Comparison of ENCODE assay signal across 18 cellular contexts in the genomic region with DNA sequence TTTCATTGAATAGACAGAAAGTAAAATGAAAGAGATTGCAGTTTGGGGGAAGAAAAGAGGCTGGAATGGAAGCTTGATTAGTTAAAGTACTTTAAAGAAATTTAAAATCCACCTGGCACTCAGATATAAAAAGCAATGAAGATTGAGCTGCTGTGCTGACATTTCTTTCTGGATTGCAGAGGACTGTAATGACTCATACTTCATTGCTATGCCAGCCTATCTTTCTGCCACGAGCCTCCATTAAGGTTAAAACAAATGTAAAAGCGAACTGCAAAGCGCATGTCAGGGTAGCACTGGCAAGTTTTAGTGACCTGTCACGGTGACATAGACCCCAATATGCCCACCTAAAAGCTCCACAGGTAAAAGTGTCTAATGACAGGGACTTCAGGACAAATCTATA.
DNase-seq lines count a peak whose midpoint lies in the region; ATAC-seq and TF ChIP-seq lines count a peak whose summit lies in the region.
"Had no signal": no experiment of that assay in that cellular context is flagged by ENCODE, and none has a peak within 500 bp of the region (broad histone marks: within the 10 kb centered on the region; RNA-seq: fewer than 3 reads in every experiment).

No MANE protein-coding gene starts in this region.

- DNase-seq in left ventricle myocardium superior = no peak
- no peak for DNase-seq in Right ventricle myocardium inferior (ENCODE audit: missing footprints)
- peak; percentile 3 for DNase-seq in RWPE1 (ENCODE audit: low spot score)
- peak; percentile 9 for DNase-seq in myocyte (ENCODE audit: low read depth)
- no peak for DNase-seq in upper lobe of right lung
- DNase-seq in SKM-1 treated with dmso at 0.1 percent for 144 hours (lab: John Stamatoyannopoulos, UW; ENCODE audit: unreplicated experiment) = no peak
- no peak for DNase-seq in DMS53 (lab: John Stamatoyannopoulos, UW)
- DNase-seq in stimulated activated naive CD4-positive, alpha-beta T cell (lab: John Stamatoyannopoulos, UW) = no peak
- DNase-seq: C1 segment of cervical spinal cord, DMS 273 treated with DMSO at 0.1 percent for 48 hours, GF-D8, HCEC 1CT, Kasumi-1, MV-4-11, NCI-H1417, NCI-H187 treated with DMSO at 0.1 percent for 48 hours, NCI-H446, OCI-M1 had no signal

- POLR2A ChIA-PET in RWPE1 (lab: Yijun Ruan, JAX; ENCODE audit: low non-redundant PET) = no interaction called here

- H3K36me3 ChIP-seq in upper lobe of right lung = no peaks in the 10 kb centered on the region

- H3K27ac ChIP-seq in RWPE1 (no peak overlapping the region), upper lobe of right lung (no peak overlapping the region)

- H3K27me3 ChIP-seq in upper lobe of right lung = no peaks in the 10 kb centered on the region

- ATAC-seq in left ventricle myocardium superior (peak; percentile 48), Right ventricle myocardium inferior (no peak), upper lobe of right lung (no peak)

- H3K9me3 ChIP-seq in upper lobe of right lung = no peaks in the 10 kb centered on the region

- no peaks in the 10 kb centered on the region for H3K4me1 ChIP-seq in upper lobe of right lung

- intact Hi-C loops in left ventricle myocardium superior (cut with micrococcal nuclease) = no loop called here
- intact Hi-C loops in Right ventricle myocardium inferior (cut with DNase I) = no loop called here
- intact Hi-C loops in upper lobe of right lung (cut with DNase I) = no loop called here

- CTCF ChIA-PET in RWPE1 (lab: Yijun Ruan, JAX) = interaction anchor here (0.6 to 0.7 kb wide), 2 partner anchors 403 to 1896 kb away, joined by 3 read pairs; no protein-coding TSS in a partner anchor

- no peak overlapping the region for H3K4me3 ChIP-seq in upper lobe of right lung

- TF ChIP-seq CTCF in RWPE1 (conservative IDR thresholded peaks at IDR 0.05; ENCODE audit: low read depth) = no peak
- no peak for TF ChIP-seq CTCF in upper lobe of right lung (IDR thresholded peaks at IDR 0.05)

Comparison
In these comparisons a context has a peak if more than half of its experiments do, and no peak if none do; other contexts are left out.
1. DNase-seq: peak in RWPE1 (single experiment) and myocyte (single experiment); none in left ventricle myocardium superior (single experiment), Right ventricle myocardium inferior (single experiment), upper lobe of right lung (single experiment), SKM-1 treated with dmso at 0.1 percent for 144 hours (single experiment), DMS53 (single experiment) and stimulated activated naive CD4-positive, alpha-beta T cell (0 of 6).